1 cellular context compared by ENCODE assay signal in genomic region chr5:51399636-51399993, GRCh38.
TF ChIP-seq lines count a peak whose summit lies in the region.

No MANE protein-coding gene starts in this region.

TF ChIP-seq in H1, 55 proteins besides CTCF, POLR2A, EP300 and RAD21:
- no peak for TF ChIP-seq KDM5A (IDR thresholded peaks at IDR 0.05; ENCODE audit: low read length)
- TF ChIP-seq ATF2 (IDR thresholded peaks at IDR 0.05; ENCODE audit: low read length), result no peak
- no peak for TF ChIP-seq SIRT6 (IDR thresholded peaks at IDR 0.05; ENCODE audit: low read length)
- TF ChIP-seq RNF2 (IDR thresholded peaks at IDR 0.05; ENCODE audit: borderline replicate concordance, low read depth, low read length, missing control alignments, poor library complexity, severe bottlenecking), result peak; percentile 88
- TF ChIP-seq YY1 (IDR thresholded peaks at IDR 0.05; ENCODE audit: low read depth, low read length), result no peak
- no peak for TF ChIP-seq TAF7 (optimal IDR thresholded peaks at IDR 0.05; ENCODE audit: borderline replicate concordance, low read depth, low read length)
- TF ChIP-seq SUZ12 (IDR thresholded peaks at IDR 0.05; ENCODE audit: low read length), result peak; percentile 45; the same call in 1 of the 2 replicates
- no peak for TF ChIP-seq PHF8 (conservative IDR thresholded peaks at IDR 0.05; ENCODE audit: low read depth, low read length)
TF ChIP-seq in H1: peak in this region for 2.
